Comparison of ENCODE assay signal across 1 cellular context in genomic region chr14:92990456-92991430, GRCh38.
TF ChIP-seq lines count a peak whose summit lies in the region.

No MANE protein-coding gene starts in this region.

TF ChIP-seq in GM23338, 12 proteins besides CTCF, POLR2A, EP300 and RAD21 (continued from another document):
- TF ChIP-seq NANOG (IDR thresholded peaks at IDR 0.05; ENCODE audit: borderline replicate concordance) (no peak), ETS1 (IDR thresholded peaks at IDR 0.05) (no peak), ZNF462 (CRISPR knock-in tag; IDR thresholded peaks at IDR 0.05) (no peak), CREB1 (CRISPR knock-in tag; IDR thresholded peaks at IDR 0.05; ENCODE audit: low read depth) (no peak)
TF ChIP-seq in GM23338: peak in this region for 0.
